In genomic region chr11:34238966-34239365, GRCh38 we compare ENCODE assay signal across 24 cellular contexts.
DNase-seq lines count a peak whose midpoint lies in the region; ATAC-seq and TF ChIP-seq lines count a peak whose summit lies in the region.
"Had no signal": no experiment of that assay in that cellular context is flagged by ENCODE, and none has a peak within 500 bp of the region (broad histone marks: within the 10 kb centered on the region; RNA-seq: fewer than 3 reads in every experiment).

No MANE protein-coding gene starts in this region.

- no peaks in the 10 kb centered on the region for H3K9me3 ChIP-seq in OCI-LY7 (ENCODE audit: low read length)
- no peaks in the 10 kb centered on the region for H3K9me3 ChIP-seq in endodermal cell (ENCODE audit: control insufficient read depth, low read length)
- no peaks in the 10 kb centered on the region for H3K9me3 ChIP-seq in tibial nerve
- H3K9me3 ChIP-seq: upper lobe of right lung had no signal

- peaks cover 9% of the 10 kb centered on the region for H3K27me3 ChIP-seq in endodermal cell (ENCODE audit: control insufficient read depth, insufficient read depth, low read length, poor library complexity, severe bottlenecking)
- H3K27me3 ChIP-seq in dorsolateral prefrontal cortex, result no peaks in the 10 kb centered on the region
- H3K27me3 ChIP-seq in tibial nerve, result no peaks in the 10 kb centered on the region
- H3K27me3 ChIP-seq: upper lobe of right lung had no signal

- 79 to 80% methylated on average over 5 to 6 of the region's 6 CpGs for WGBS in endodermal cell (ENCODE audit: insufficient coverage in 1 of 2, insufficient read length in 1 of 2), 2 experiments
- 73 to 77% methylated on average over 6 of the region's 6 CpGs for WGBS in tibial nerve, 2 donors

- TF ChIP-seq EP300 in tibial nerve (IDR thresholded peaks at IDR 0.05), result no peak

- no peak overlapping the region for H2AFZ ChIP-seq in OCI-LY7 (ENCODE audit: low read length)

- peak overlapping the region; percentile 37 for H3K27ac Mint-ChIP-seq in activated CD4-positive, alpha-beta T cell treated with anti-CD3 and anti-CD28 coated beads, Interleukin-2, amount 10 ng/mL, durations not matched to agents 24 days and 14 days
- no peak overlapping the region for H3K27ac Mint-ChIP-seq in activated CD4-positive, alpha-beta T cell treated with anti-CD3 and anti-CD28 coated beads, Interleukin-2, amount 10 ng/mL, durations not matched to agents 7 days and 5 days
- no peak overlapping the region for H3K27ac Mint-ChIP-seq in endodermal cell
- H3K27ac Mint-ChIP-seq in stimulated activated memory B cell treated with anti-CD40 and anti-IgM and Interleukin-4, amounts not matched to agents 10 μg/mL and 1 μg/mL and 100 μg/mL, for 72 hours, result peak overlapping the region; percentile 87
- H3K27ac Mint-ChIP-seq: activated CD4-positive, alpha-beta memory T cell treated with anti-CD3 and anti-CD28 coated beads, Interleukin-2, amount 10 ng/mL, durations not matched to agents 7 days and 5 days; CD4-positive, CD25-positive, alpha-beta regulatory T cell; mesothelial cell of epicardium had no signal

- no peaks in the 10 kb centered on the region for H3K79me2 ChIP-seq in OCI-LY7 (ENCODE audit: insufficient read depth, low read depth, low read length)

- CTCF ChIA-PET in activated CD4-positive, alpha-beta T cell treated with anti-CD3 and anti-CD28 coated beads, Interleukin-2, amount 10 ng/mL, durations not matched to agents 7 days and 5 days (lab: Charles Lee), result interaction anchor here (0.7 to 1.6 kb wide), 2 partner anchors 15 to 119 kb away, joined by 3 read pairs; no protein-coding TSS in a partner anchor
- CTCF ChIA-PET in OCI-LY7 (lab: Charles Lee; ENCODE audit: unreplicated experiment), result interaction anchor here (1.2 kb wide), 1 partner anchor 14 kb away, joined by 3 read pairs; no protein-coding TSS in a partner anchor

- H3K36me3 ChIP-seq in OCI-LY7 (ENCODE audit: insufficient read depth, low read length) (no peaks in the 10 kb centered on the region), endodermal cell (ENCODE audit: control insufficient read depth, insufficient read depth, low read length) (no peaks in the 10 kb centered on the region), tibial nerve (no peaks in the 10 kb centered on the region)
- H3K36me3 ChIP-seq: upper lobe of right lung had no signal

- no peaks in the 10 kb centered on the region for H4K20me1 ChIP-seq in OCI-LY7 (ENCODE audit: insufficient read depth, low read length)

- H3K4me1 ChIP-seq in OCI-LY7 (ENCODE audit: insufficient read depth, low read length, poor library complexity, severe bottlenecking) (peaks cover 30% of the 10 kb centered on the region), endodermal cell (ENCODE audit: control insufficient read depth, insufficient read depth, low read length) (peaks cover 36% of the 10 kb centered on the region), tibial nerve (peaks cover 0 to 22% (median 10%) of the 10 kb centered on the region in 4 donors)

- peaks cover 68% of the 10 kb centered on the region for H3K4me1 Mint-ChIP-seq in activated CD4-positive, alpha-beta T cell treated with anti-CD3 and anti-CD28 coated beads, Interleukin-2, amount 10 ng/mL, durations not matched to agents 24 days and 14 days
- peaks cover 30% of the 10 kb centered on the region for H3K4me1 Mint-ChIP-seq in activated CD4-positive, alpha-beta T cell treated with anti-CD3 and anti-CD28 coated beads, Interleukin-2, amount 10 ng/mL, durations not matched to agents 7 days and 5 days
- peaks cover 56% of the 10 kb centered on the region for H3K4me1 Mint-ChIP-seq in endodermal cell
- peaks cover 76% of the 10 kb centered on the region for H3K4me1 Mint-ChIP-seq in stimulated activated memory B cell treated with anti-CD40 and anti-IgM and Interleukin-4, amounts not matched to agents 10 μg/mL and 1 μg/mL and 100 μg/mL, for 72 hours

- no peak for TF ChIP-seq CTCF in OCI-LY7 (conservative IDR thresholded peaks at IDR 0.05; ENCODE audit: low read length)
- no peak for TF ChIP-seq CTCF in endodermal cell (conservative IDR thresholded peaks at IDR 0.05)
- TF ChIP-seq CTCF in dorsolateral prefrontal cortex (IDR thresholded peaks at IDR 0.05 in 54 of 56, conservative IDR thresholded peaks at IDR 0.05 in 2 of 56; ENCODE audit: low read depth in 1 of 56, partially characterized antibody in 56 of 56), result no peak
- no peak for TF ChIP-seq CTCF in tibial nerve (IDR thresholded peaks at IDR 0.05)

- peak overlapping the region; percentile 60 for H3K4me2 ChIP-seq in OCI-LY7 (ENCODE audit: low read length)

- H3K36me3 Mint-ChIP-seq in activated CD4-positive, alpha-beta T cell treated with anti-CD3 and anti-CD28 coated beads, Interleukin-2, amount 10 ng/mL, durations not matched to agents 24 days and 14 days (ENCODE audit: low read depth), result peaks cover 5% of the 10 kb centered on the region
- no peaks in the 10 kb centered on the region for H3K36me3 Mint-ChIP-seq in activated CD4-positive, alpha-beta T cell treated with anti-CD3 and anti-CD28 coated beads, Interleukin-2, amount 10 ng/mL, durations not matched to agents 7 days and 5 days (ENCODE audit: low read depth)
- H3K36me3 Mint-ChIP-seq in endodermal cell (ENCODE audit: low read depth), result no peaks in the 10 kb centered on the region
- peaks cover 5% of the 10 kb centered on the region for H3K36me3 Mint-ChIP-seq in stimulated activated memory B cell treated with anti-CD40 and anti-IgM and Interleukin-4, amounts not matched to agents 10 μg/mL and 1 μg/mL and 100 μg/mL, for 72 hours
- H3K36me3 Mint-ChIP-seq: CD4-positive, CD25-positive, alpha-beta regulatory T cell; mesothelial cell of epicardium had no signal

- POLR2A ChIA-PET in activated CD4-positive, alpha-beta T cell treated with anti-CD3 and anti-CD28 coated beads, Interleukin-2, amount 10 ng/mL, durations not matched to agents 7 days and 5 days (lab: Charles Lee), result no interaction called here
- POLR2A ChIA-PET in OCI-LY7 (lab: Charles Lee), result interaction anchor here (1.2 kb wide), 1 partner anchor 19 kb away, joined by 5 read pairs; no protein-coding TSS in a partner anchor

- H3K27ac ChIP-seq in OCI-LY7 (ENCODE audit: low read depth, low read length, poor library complexity, severe bottlenecking), result no peak overlapping the region
- no peak overlapping the region for H3K27ac ChIP-seq in endodermal cell (ENCODE audit: low read depth, low read length)
- H3K27ac ChIP-seq in dorsolateral prefrontal cortex, result no peak overlapping the region
- H3K27ac ChIP-seq in tibial nerve, result no peak overlapping the region
- H3K27ac ChIP-seq: 22Rv1, upper lobe of right lung had no signal

- DNase-seq in activated CD4-positive, alpha-beta T cell treated with anti-CD3 and anti-CD28 coated beads, Interleukin-2, amount 10 ng/mL, durations not matched to agents 24 days and 14 days, result no peak
- DNase-seq in activated CD4-positive, alpha-beta T cell treated with anti-CD3 and anti-CD28 coated beads, Interleukin-2, amount 10 ng/mL, durations not matched to agents 7 days and 5 days, result no peak
- DNase-seq in OCI-LY7 (ENCODE audit: low spot score) (no peak), endodermal cell (peak; percentile 61), dorsolateral prefrontal cortex (no peak), tibial nerve (ENCODE audit: low spot score in 2 of 2) (no peak)
- DNase-seq: activated CD4-positive, alpha-beta memory T cell treated with anti-CD3 and anti-CD28 coated beads, Interleukin-2, amount 10 ng/mL, durations not matched to agents 7 days and 5 days; activated effector memory CD4-positive, alpha-beta T cell treated with Interleukin-2 at 50 U/mL for 16 hours; CD4-positive, CD25-positive, alpha-beta regulatory T cell; cerebellar nuclear complex; EL; IMR-90; left ventricle myocardium superior; naive thymus-derived CD4-positive, alpha-beta T cell; NCI-H1105; NCI-H1930; NCI-H526 treated with DMSO at 0.1 percent for 48 hours; upper lobe of right lung had no signal

- H3K9me3 Mint-ChIP-seq in activated CD4-positive, alpha-beta T cell treated with anti-CD3 and anti-CD28 coated beads, Interleukin-2, amount 10 ng/mL, durations not matched to agents 24 days and 14 days, result no peaks in the 10 kb centered on the region
- H3K9me3 Mint-ChIP-seq in activated CD4-positive, alpha-beta T cell treated with anti-CD3 and anti-CD28 coated beads, Interleukin-2, amount 10 ng/mL, durations not matched to agents 7 days and 5 days, result no peaks in the 10 kb centered on the region
- no peaks in the 10 kb centered on the region for H3K9me3 Mint-ChIP-seq in endodermal cell
- no peaks in the 10 kb centered on the region for H3K9me3 Mint-ChIP-seq in stimulated activated memory B cell treated with anti-CD40 and anti-IgM and Interleukin-4, amounts not matched to agents 10 μg/mL and 1 μg/mL and 100 μg/mL, for 72 hours
- H3K9me3 Mint-ChIP-seq: activated CD4-positive, alpha-beta memory T cell treated with anti-CD3 and anti-CD28 coated beads, Interleukin-2, amount 10 ng/mL, durations not matched to agents 7 days and 5 days; naive thymus-derived CD4-positive, alpha-beta T cell had no signal

- H3K27me3 Mint-ChIP-seq in activated CD4-positive, alpha-beta T cell treated with anti-CD3 and anti-CD28 coated beads, Interleukin-2, amount 10 ng/mL, durations not matched to agents 24 days and 14 days, result no peaks in the 10 kb centered on the region
- peaks cover 21% of the 10 kb centered on the region for H3K27me3 Mint-ChIP-seq in activated CD4-positive, alpha-beta T cell treated with anti-CD3 and anti-CD28 coated beads, Interleukin-2, amount 10 ng/mL, durations not matched to agents 7 days and 5 days
- peaks cover 35% of the 10 kb centered on the region for H3K27me3 Mint-ChIP-seq in endodermal cell (ENCODE audit: insufficient read depth)
- H3K27me3 Mint-ChIP-seq in stimulated activated memory B cell treated with anti-CD40 and anti-IgM and Interleukin-4, amounts not matched to agents 10 μg/mL and 1 μg/mL and 100 μg/mL, for 72 hours, result no peaks in the 10 kb centered on the region
- H3K27me3 Mint-ChIP-seq: activated naive CD8-positive, alpha-beta T cell had no signal

- ATAC-seq in stimulated activated memory B cell treated with anti-CD40 and anti-IgM and Interleukin-4, amounts not matched to agents 10 μg/mL and 1 μg/mL and 100 μg/mL, for 72 hours, result no peak
- ATAC-seq in GM21786 (IDR thresholded peaks at IDR 0.05; ENCODE audit: unreplicated experiment), result no peak
- ATAC-seq: activated CD4-positive, CD25-positive, alpha-beta regulatory T cell treated with anti-CD3 and anti-CD28 coated beads, Interleukin-2, amount 50 U/mL, for 24 hours; left ventricle myocardium superior; naive thymus-derived CD4-positive, alpha-beta T cell; upper lobe of right lung had no signal

- H3K4me3 ChIP-seq in OCI-LY7 (ENCODE audit: low read depth, low read length, poor library complexity, severe bottlenecking), result no peak overlapping the region
- no peak overlapping the region for H3K4me3 ChIP-seq in endodermal cell (ENCODE audit: low read length)
- no peak overlapping the region for H3K4me3 ChIP-seq in dorsolateral prefrontal cortex
- no peak overlapping the region for H3K4me3 ChIP-seq in tibial nerve
- H3K4me3 ChIP-seq: upper lobe of right lung had no signal

- BruUV-seq in OCI-LY7 (replicated peaks; lab: Mats Ljungman, UMichigan), result no TSS peak

- H3K9me2 ChIP-seq in OCI-LY7 (ENCODE audit: insufficient read depth, low read length), result no peaks in the 10 kb centered on the region

- H3K9ac ChIP-seq in endodermal cell (ENCODE audit: extremely low read depth, low read length, poor library complexity, severe bottlenecking), result no peak overlapping the region

- no peak overlapping the region for H3K4me3 Mint-ChIP-seq in activated CD4-positive, alpha-beta T cell treated with anti-CD3 and anti-CD28 coated beads, Interleukin-2, amount 10 ng/mL, durations not matched to agents 24 days and 14 days
- no peak overlapping the region for H3K4me3 Mint-ChIP-seq in activated CD4-positive, alpha-beta T cell treated with anti-CD3 and anti-CD28 coated beads, Interleukin-2, amount 10 ng/mL, durations not matched to agents 7 days and 5 days
- H3K4me3 Mint-ChIP-seq in endodermal cell, result no peak overlapping the region
- no peak overlapping the region for H3K4me3 Mint-ChIP-seq in stimulated activated memory B cell treated with anti-CD40 and anti-IgM and Interleukin-4, amounts not matched to agents 10 μg/mL and 1 μg/mL and 100 μg/mL, for 72 hours
- H3K4me3 Mint-ChIP-seq: activated CD4-positive, alpha-beta memory T cell treated with anti-CD3 and anti-CD28 coated beads, Interleukin-2, amount 10 ng/mL, durations not matched to agents 7 days and 5 days; CD4-positive, CD25-positive, alpha-beta regulatory T cell; mesothelial cell of epicardium; naive thymus-derived CD4-positive, alpha-beta T cell had no signal

- no peak for TF ChIP-seq POLR2A in tibial nerve (IDR thresholded peaks at IDR 0.05)

- intact Hi-C loops in activated CD4-positive, alpha-beta T cell treated with anti-CD3 and anti-CD28 coated beads, Interleukin-2, amount 10 ng/mL, durations not matched to agents 24 days and 14 days (cut with micrococcal nuclease), result loop anchor here (10.0 kb wide), 2 partner anchors 846 to 1344 kb away; partner anchors contain the start of gene QSER1
- intact Hi-C loops in OCI-LY7 (cut with micrococcal nuclease; ENCODE audit: unreplicated experiment), result loop anchor here (10.0 kb wide), 1 partner anchor 64 kb away; no protein-coding TSS in a partner anchor
- intact Hi-C loops in dorsolateral prefrontal cortex (cut with DNase I), result no loop called here

Comparison
In these comparisons a context has a peak if more than half of its experiments do, and no peak if none do; other contexts are left out.
1. H3K27ac Mint-ChIP-seq: peak in activated CD4-positive, alpha-beta T cell treated with anti-CD3 and anti-CD28 coated beads, Interleukin-2, amount 10 ng/mL, durations not matched to agents 24 days and 14 days (single experiment) and stimulated activated memory B cell treated with anti-CD40 and anti-IgM and Interleukin-4, amounts not matched to agents 10 μg/mL and 1 μg/mL and 100 μg/mL, for 72 hours (single experiment); none in activated CD4-positive, alpha-beta T cell treated with anti-CD3 and anti-CD28 coated beads, Interleukin-2, amount 10 ng/mL, durations not matched to agents 7 days and 5 days (single experiment) and endodermal cell (single experiment).
2. intact Hi-C loops: an anchor here in activated CD4-positive, alpha-beta T cell treated with anti-CD3 and anti-CD28 coated beads, Interleukin-2, amount 10 ng/mL, durations not matched to agents 24 days and 14 days (10.0 kb wide) and OCI-LY7 (10.0 kb wide); none called in dorsolateral prefrontal cortex.